8 cellular contexts compared by ENCODE assay signal in the genomic region with DNA sequence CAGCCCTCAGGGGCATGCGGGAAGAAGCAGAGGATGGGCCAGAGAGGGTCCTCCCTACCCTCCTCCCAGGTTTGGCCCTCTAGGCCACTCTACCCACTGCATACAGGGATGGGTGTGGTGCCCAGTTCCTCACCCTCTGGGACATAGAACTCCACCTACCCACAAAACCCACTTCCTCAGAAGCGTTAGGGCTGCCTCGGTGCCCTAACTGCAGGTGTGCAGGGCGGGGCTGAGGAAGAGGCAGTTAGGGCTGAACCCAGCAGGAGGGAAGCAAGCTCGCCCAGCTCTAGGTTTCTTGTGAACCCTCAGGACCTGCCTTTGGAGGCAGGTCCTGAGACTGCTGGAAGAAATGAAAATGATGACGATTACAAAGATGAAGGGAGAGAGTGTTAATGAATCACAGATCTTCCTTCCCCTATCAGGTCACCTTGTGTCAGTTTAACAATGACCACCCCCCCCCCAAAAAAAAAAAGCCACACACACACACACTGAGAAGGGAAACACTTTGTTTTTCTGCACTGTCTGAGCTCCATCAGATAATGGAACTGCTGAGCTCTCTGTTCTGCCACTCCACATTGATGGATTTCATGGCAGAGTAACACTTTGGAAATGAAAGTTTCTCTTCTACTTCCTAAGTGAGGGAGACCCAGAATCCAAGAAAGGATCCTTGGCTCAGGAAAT.
DNase-seq lines count a peak whose midpoint lies in the region; ATAC-seq lines count a peak whose summit lies in the region.

No MANE protein-coding gene starts in this region.

- ATAC-seq in GM18867 (IDR thresholded peaks at IDR 0.05; ENCODE audit: unreplicated experiment), result peak; percentile 93
- peak; percentile 52 for ATAC-seq in HG02973 (IDR thresholded peaks at IDR 0.05; ENCODE audit: unreplicated experiment)
- peak; percentile 74 for ATAC-seq in effector memory CD8-positive, alpha-beta T cell (replicated peaks)
- ATAC-seq in GM21717 (IDR thresholded peaks at IDR 0.05; ENCODE audit: unreplicated experiment), result no peak

- H3K4me3 Mint-ChIP-seq in effector memory CD8-positive, alpha-beta T cell, result peak overlapping the region; percentile 75 to 78

- DNase-seq in T follicular helper cell (ENCODE audit: low read depth) (peak; percentile 76), GM19238 (ENCODE audit: insufficient read length, low spot score) (no peak), NCI-H2107 treated with DMSO at 0.1 percent for 48 hours (lab: John Stamatoyannopoulos, UW; ENCODE audit: unreplicated experiment) (no peak)
- peak; percentile 74 to 75 (median 74) for DNase-seq in effector memory CD8-positive, alpha-beta T cell

- H3K9me3 Mint-ChIP-seq in effector memory CD8-positive, alpha-beta T cell, result no peaks in the 10 kb centered on the region

- H3K4me1 ChIP-seq in thymus (ENCODE audit: control insufficient read depth, insufficient read depth, low read length), result peaks cover 68% of the 10 kb centered on the region

- H3K9me3 ChIP-seq in thymus (ENCODE audit: control insufficient read depth), result no peaks in the 10 kb centered on the region

- H3K4me3 ChIP-seq in thymus (ENCODE audit: low read length), result peak overlapping the region; percentile 25

- peak overlapping the region; percentile 98 to 100 for H3K27ac Mint-ChIP-seq in effector memory CD8-positive, alpha-beta T cell

- no peaks in the 10 kb centered on the region for H3K27me3 ChIP-seq in thymus (ENCODE audit: control insufficient read depth, insufficient read depth)

- H3K27ac ChIP-seq in thymus (ENCODE audit: low read depth), result peak overlapping the region; percentile 99

- peaks cover 44% of the 10 kb centered on the region for H3K36me3 Mint-ChIP-seq in effector memory CD8-positive, alpha-beta T cell (ENCODE audit: insufficient read depth)

- H3K27me3 Mint-ChIP-seq in effector memory CD8-positive, alpha-beta T cell, result no peaks in the 10 kb centered on the region

- H3K4me1 Mint-ChIP-seq in effector memory CD8-positive, alpha-beta T cell (ENCODE audit: low read depth in 2 of 2), result peaks cover 66 to 77% of the 10 kb centered on the region in 2 donors

- H3K36me3 ChIP-seq in thymus (ENCODE audit: control insufficient read depth, insufficient read depth), result peaks cover 5% of the 10 kb centered on the region

- 3% methylated on average over 6 of the region's 6 CpGs for WGBS in thymus

Comparison
In these comparisons a context has a peak if more than half of its experiments do, and no peak if none do; other contexts are left out.
1. DNase-seq: peak in T follicular helper cell (single experiment) and effector memory CD8-positive, alpha-beta T cell (3 of 3); none in GM19238 (single experiment) and NCI-H2107 treated with DMSO at 0.1 percent for 48 hours (single experiment).